In the genomic region with DNA sequence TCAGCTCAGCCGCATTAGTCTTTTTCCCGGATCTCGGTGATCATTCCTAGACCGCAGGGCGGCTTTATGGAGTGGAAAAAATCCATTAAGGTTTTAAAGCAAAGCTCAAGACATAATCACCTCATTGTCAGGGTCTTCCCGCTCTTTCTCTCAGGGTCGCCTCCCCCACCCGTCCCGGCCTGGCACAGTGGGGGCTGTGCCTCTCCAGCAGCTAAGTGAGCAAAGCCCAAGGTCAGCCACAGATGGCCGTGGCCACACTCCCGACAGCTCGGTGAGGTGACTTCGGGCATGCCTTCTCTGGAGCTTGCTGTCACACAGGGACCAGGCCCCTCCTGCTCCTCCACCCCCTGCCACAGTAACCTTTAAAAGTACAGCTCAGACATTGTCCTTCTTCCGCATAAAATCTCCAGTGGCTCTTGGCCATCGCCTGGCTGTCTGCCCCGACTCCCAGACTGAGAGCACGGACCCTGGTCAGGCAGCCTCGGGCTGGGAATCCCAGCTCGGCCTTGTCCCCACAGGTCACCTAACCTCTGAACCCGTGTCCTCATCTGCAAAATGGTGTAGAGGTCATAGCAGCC, we compare ENCODE assay signal across 1 cellular context.
TF ChIP-seq lines count a peak whose summit lies in the region.

No MANE protein-coding gene starts in this region.

TF ChIP-seq in HepG2, 621 proteins besides CTCF, POLR2A, EP300 and RAD21 (continued from another document):
- TF ChIP-seq ESRRA (CRISPR knock-in tag; IDR thresholded peaks at IDR 0.05; ENCODE audit: low read depth) (peak; percentile 59; the same call in 1 of the 2 replicates), NCOA1 (CRISPR knock-in tag; IDR thresholded peaks at IDR 0.05) (no peak), ZNF3 (CRISPR knock-in tag; IDR thresholded peaks at IDR 0.05) (no peak), MED13 (CRISPR knock-in tag; IDR thresholded peaks at IDR 0.05) (no peak), ZFAT (CRISPR knock-in tag; conservative IDR thresholded peaks at IDR 0.05) (no peak), ATAD3A (CRISPR knock-in tag; IDR thresholded peaks at IDR 0.05) (no peak)
- TF ChIP-seq, protein P1, sequence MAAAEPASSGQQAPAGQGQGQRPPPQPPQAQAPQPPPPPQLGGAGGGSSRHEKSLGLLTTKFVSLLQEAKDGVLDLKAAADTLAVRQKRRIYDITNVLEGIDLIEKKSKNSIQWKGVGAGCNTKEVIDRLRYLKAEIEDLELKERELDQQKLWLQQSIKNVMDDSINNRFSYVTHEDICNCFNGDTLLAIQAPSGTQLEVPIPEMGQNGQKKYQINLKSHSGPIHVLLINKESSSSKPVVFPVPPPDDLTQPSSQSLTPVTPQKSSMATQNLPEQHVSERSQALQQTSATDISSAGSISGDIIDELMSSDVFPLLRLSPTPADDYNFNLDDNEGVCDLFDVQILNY (CRISPR knock-in tag; conservative IDR thresholded peaks at IDR 0.05): no peak
- TF ChIP-seq, protein P2, sequence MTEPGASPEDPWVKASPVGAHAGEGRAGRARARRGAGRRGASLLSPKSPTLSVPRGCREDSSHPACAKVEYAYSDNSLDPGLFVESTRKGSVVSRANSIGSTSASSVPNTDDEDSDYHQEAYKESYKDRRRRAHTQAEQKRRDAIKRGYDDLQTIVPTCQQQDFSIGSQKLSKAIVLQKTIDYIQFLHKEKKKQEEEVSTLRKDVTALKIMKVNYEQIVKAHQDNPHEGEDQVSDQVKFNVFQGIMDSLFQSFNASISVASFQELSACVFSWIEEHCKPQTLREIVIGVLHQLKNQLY (CRISPR knock-in tag; IDR thresholded peaks at IDR 0.05): no peak
TF ChIP-seq in HepG2: peak in this region for 6.
